19 cellular contexts compared by ENCODE assay signal in genomic region chr1:229886636-229887035, GRCh38.
"Had no signal": no experiment of that assay in that cellular context is flagged by ENCODE, and none has a peak within 500 bp of the region (broad histone marks: within the 10 kb centered on the region; RNA-seq: fewer than 3 reads in every experiment).

No MANE protein-coding gene starts in this region.

- H3K4me3 ChIP-seq: prostate gland, right lobe of liver, thoracic aorta, upper lobe of right lung had no signal

- H3K36me3 ChIP-seq: prostate gland, right lobe of liver, thoracic aorta, upper lobe of right lung had no signal

- H3K4me1 ChIP-seq: prostate gland, upper lobe of right lung had no signal

- H3K27ac ChIP-seq: prostate gland, upper lobe of right lung had no signal

- H3K4me1 Mint-ChIP-seq: activated CD4-positive, alpha-beta memory T cell treated with anti-CD3 and anti-CD28 coated beads, Interleukin-2, amount 10 ng/mL, durations not matched to agents 7 days and 5 days; activated CD4-positive, alpha-beta T cell treated with anti-CD3 and anti-CD28 coated beads for 36 hours; mesothelial cell of epicardium; stimulated activated effector memory CD8-positive, alpha-beta T cell treated with anti-CD3 and anti-CD28 coated beads, Interleukin-12 subunit alpha, Interleukin-12 subunit beta, amount 100 ng/mL, for 72 hours had no signal

- H3K4me3 Mint-ChIP-seq: activated CD4-positive, alpha-beta memory T cell treated with anti-CD3 and anti-CD28 coated beads, Interleukin-2, amount 10 ng/mL, durations not matched to agents 7 days and 5 days; activated CD4-positive, alpha-beta T cell treated with anti-CD3 and anti-CD28 coated beads for 36 hours; mesothelial cell of epicardium; nephron; stimulated activated effector memory CD8-positive, alpha-beta T cell treated with anti-CD3 and anti-CD28 coated beads, Interleukin-12 subunit alpha, Interleukin-12 subunit beta, amount 100 ng/mL, for 72 hours had no signal

- DNase-seq: activated CD4-positive, alpha-beta memory T cell treated with anti-CD3 and anti-CD28 coated beads, Interleukin-2, amount 10 ng/mL, durations not matched to agents 7 days and 5 days; activated CD4-positive, alpha-beta T cell treated with anti-CD3 and anti-CD28 coated beads for 36 hours; activated CD8-positive, alpha-beta memory T cell treated with anti-CD3 and anti-CD28 coated beads, Interleukin-2, amount 50 U/mL, for 48 hours; activated effector memory CD4-positive, alpha-beta T cell treated with Interleukin-2 at 50 U/mL for 16 hours; activated naive CD4-positive, alpha-beta T cell treated with anti-CD3 and anti-CD28 coated beads, Interleukin-2, amount 50 U/mL, for 16 hours; activated T-cell treated with anti-CD3 and anti-CD28 coated beads, Interleukin-2, amount 50 U/mL, for 48 hours; aorta; cortex of kidney; erythroblast; left colon; occipital lobe; right lobe of liver; stimulated activated CD4-positive, alpha-beta T cell treated with anti-CD3 and anti-CD28 coated beads, Interleukin-4, amount 100 ng/mL, for 24 hours; upper lobe of right lung had no signal

- H3K9me3 Mint-ChIP-seq: activated CD4-positive, alpha-beta memory T cell treated with anti-CD3 and anti-CD28 coated beads, Interleukin-2, amount 10 ng/mL, durations not matched to agents 7 days and 5 days; stimulated activated effector memory CD8-positive, alpha-beta T cell treated with anti-CD3 and anti-CD28 coated beads, Interleukin-12 subunit alpha, Interleukin-12 subunit beta, amount 100 ng/mL, for 72 hours had no signal

- H3K27ac Mint-ChIP-seq: activated CD4-positive, alpha-beta memory T cell treated with anti-CD3 and anti-CD28 coated beads, Interleukin-2, amount 10 ng/mL, durations not matched to agents 7 days and 5 days; activated CD4-positive, alpha-beta T cell treated with anti-CD3 and anti-CD28 coated beads for 36 hours; mesothelial cell of epicardium; nephron; stimulated activated effector memory CD8-positive, alpha-beta T cell treated with anti-CD3 and anti-CD28 coated beads, Interleukin-12 subunit alpha, Interleukin-12 subunit beta, amount 100 ng/mL, for 72 hours had no signal

- H3K36me3 Mint-ChIP-seq: mesothelial cell of epicardium; stimulated activated effector memory CD8-positive, alpha-beta T cell treated with anti-CD3 and anti-CD28 coated beads, Interleukin-12 subunit alpha, Interleukin-12 subunit beta, amount 100 ng/mL, for 72 hours had no signal

- ATAC-seq: activated CD4-positive, alpha-beta T cell treated with anti-CD3 and anti-CD28 coated beads for 36 hours; left colon; stimulated activated effector memory CD8-positive, alpha-beta T cell treated with anti-CD3 and anti-CD28 coated beads, Interleukin-12 subunit alpha, Interleukin-12 subunit beta, amount 100 ng/mL, for 72 hours; upper lobe of right lung had no signal

- H3K9me3 ChIP-seq: prostate gland, right lobe of liver, thoracic aorta, upper lobe of right lung had no signal

- H3K27me3 ChIP-seq: right lobe of liver, upper lobe of right lung had no signal
